ENCODE assay signal across 8 cellular contexts in genomic region chr11:65506316-65506769, GRCh38. TPM values are rescaled to one million over a fixed set of nuclear protein-coding genes. Genes with fewer than 3 reads are reported as not detected.
DNase-seq lines count a peak whose midpoint lies in the region; ATAC-seq and TF ChIP-seq lines count a peak whose summit lies in the region.

No MANE protein-coding gene starts in this region.

- no peak overlapping the region for H2AK5ac ChIP-seq in trophoblast cell (ENCODE audit: low read length)

- H3K14ac ChIP-seq in trophoblast cell (ENCODE audit: low read length) = no peak overlapping the region

- TF ChIP-seq CTCF in GM12864 (IDR thresholded peaks at IDR 0.05; ENCODE audit: low read depth, low read length, missing control alignments) = no peak
- TF ChIP-seq CTCF in dorsolateral prefrontal cortex (IDR thresholded peaks at IDR 0.05 in 54 of 56, conservative IDR thresholded peaks at IDR 0.05 in 2 of 56; ENCODE audit: low read depth in 1 of 56, partially characterized antibody in 56 of 56) = no peak

- intact Hi-C loops in dorsolateral prefrontal cortex (cut with DNase I) = loop anchor here (5.0 kb wide), 2 partner anchors 34 to 89 kb away; no protein-coding TSS in a partner anchor

- DNase-seq in GM12864 (ENCODE audit: low read depth) = no peak
- DNase-seq in LoVo (ENCODE audit: low spot score) = peak; percentile 9
- peak in 3 of 10 donors; percentile 15 to 25 (median 16) for DNase-seq in dorsolateral prefrontal cortex
- peak in 1 of 2 donors; percentile 48 for DNase-seq in trophoblast cell
- DNase-seq in MV-4-11 (lab: John Stamatoyannopoulos, UW) = no peak
- DNase-seq in mesenteric fat pad (ENCODE audit: low spot score) = no peak
- no peak for DNase-seq in NCI-H128 (lab: John Stamatoyannopoulos, UW; ENCODE audit: unreplicated experiment)

- H3K27me3 ChIP-seq in dorsolateral prefrontal cortex (no peaks in the 10 kb centered on the region), trophoblast cell (ENCODE audit: insufficient read depth, low read length) (no peaks in the 10 kb centered on the region)

- H2BK120ac ChIP-seq in trophoblast cell (ENCODE audit: insufficient read depth, low read length, poor library complexity) = no peak overlapping the region

- peaks cover 9 to 35% of the 10 kb centered on the region in 2 experiments for H3K36me3 ChIP-seq in trophoblast cell (ENCODE audit: control insufficient read depth in 1 of 2, insufficient read depth in 2 of 2, low read length in 2 of 2)

- H3K4me2 ChIP-seq in trophoblast cell (ENCODE audit: low read length) = peak overlapping the region; percentile 64

- H3K9ac ChIP-seq in trophoblast cell (ENCODE audit: low read length) = no peak overlapping the region

- no peak overlapping the region for H4K8ac ChIP-seq in trophoblast cell (ENCODE audit: low read depth, low read length)

- no peak overlapping the region for H2BK5ac ChIP-seq in trophoblast cell (ENCODE audit: low read depth, low read length, poor library complexity)

- no peak overlapping the region for H4K12ac ChIP-seq in trophoblast cell (ENCODE audit: low read depth, low read length)

- no peak overlapping the region for H3K18ac ChIP-seq in trophoblast cell (ENCODE audit: low read length)

- H3K4ac ChIP-seq in trophoblast cell (ENCODE audit: low read depth, low read length) = no peak overlapping the region

- H3K4me1 ChIP-seq in trophoblast cell (ENCODE audit: control insufficient read depth in 1 of 2, insufficient read depth in 2 of 2, low read length in 2 of 2) = peaks cover 3 to 5% of the 10 kb centered on the region in 2 experiments

- no peak overlapping the region for H3K23ac ChIP-seq in trophoblast cell (ENCODE audit: low read length)

- H3K27ac ChIP-seq in dorsolateral prefrontal cortex (peak overlapping the region; percentile 37 to 100 (median 100)), trophoblast cell (ENCODE audit: low read depth, low read length) (no peak overlapping the region)

- H2BK12ac ChIP-seq in trophoblast cell (ENCODE audit: low read length) = no peak overlapping the region

- H3K79me2 ChIP-seq in trophoblast cell (ENCODE audit: control insufficient read depth, insufficient read depth, low read length, poor library complexity) = peaks cover 13% of the 10 kb centered on the region

- H4K91ac ChIP-seq in trophoblast cell (ENCODE audit: low read depth, low read length) = no peak overlapping the region

- no peaks in the 10 kb centered on the region for H3K9me3 ChIP-seq in trophoblast cell (ENCODE audit: insufficient read depth, low read depth, low read length)

- H3K4me3 ChIP-seq in GM12864 (ENCODE audit: low read depth, low read length) (peak overlapping the region; percentile 71; the same call in 1 of the 2 replicates), dorsolateral prefrontal cortex (peak overlapping the region; percentile 68 to 100 (median 92)), trophoblast cell (ENCODE audit: low read depth, low read length) (no peak overlapping the region)

- no peak for ATAC-seq in GM18870 (IDR thresholded peaks at IDR 0.05; ENCODE audit: unreplicated experiment)

- H3K79me1 ChIP-seq in trophoblast cell (ENCODE audit: low read length) = peaks cover 4% of the 10 kb centered on the region

- no peak overlapping the region for H2AFZ ChIP-seq in trophoblast cell (ENCODE audit: insufficient read depth, low read length, poor library complexity)

- WGBS in trophoblast cell (ENCODE audit: extremely low coverage, insufficient coverage, insufficient read length) = no CpG with 5 or more reads among the region's 4 CpGs

RNA-seq across cellular contexts. Expression of gene MALAT1, which starts 7.5 kb away (rescaled TPM):
- total RNA-seq in dorsolateral prefrontal cortex = over 10,000 TPM in 119 of 120 experiments, 1,000 to 10,000 TPM in 1; 7,808 to 28,438 (median 16,246) TPM
- polyA plus RNA-seq in trophoblast cell (2013) = 597 and 615 TPM in 2 replicates
- total RNA-seq in mesenteric fat pad = 11,495 TPM

RNA-seq across cellular contexts. Expression of gene SCYL1, which starts 18.5 kb away (rescaled TPM):
- total RNA-seq in dorsolateral prefrontal cortex (100 to 1,000 TPM in 34 of 120 experiments, 10 to 100 TPM in 86; 71.5 to 120 (median 93.9) TPM), mesenteric fat pad (87.0 TPM)
- 117 and 118 TPM in 2 replicates for polyA plus RNA-seq in trophoblast cell (2013)

RNA-seq across cellular contexts. Expression of gene LTBP3, which starts 51.8 kb away (rescaled TPM):
- total RNA-seq in dorsolateral prefrontal cortex (100 to 1,000 TPM in 117 of 120 experiments, 10 to 100 TPM in 3; 97.2 to 228 (median 145) TPM), mesenteric fat pad (91.9 TPM)
- polyA plus RNA-seq in trophoblast cell (2013) = 36.2 and 40.2 TPM in 2 replicates
